In the genomic region with DNA sequence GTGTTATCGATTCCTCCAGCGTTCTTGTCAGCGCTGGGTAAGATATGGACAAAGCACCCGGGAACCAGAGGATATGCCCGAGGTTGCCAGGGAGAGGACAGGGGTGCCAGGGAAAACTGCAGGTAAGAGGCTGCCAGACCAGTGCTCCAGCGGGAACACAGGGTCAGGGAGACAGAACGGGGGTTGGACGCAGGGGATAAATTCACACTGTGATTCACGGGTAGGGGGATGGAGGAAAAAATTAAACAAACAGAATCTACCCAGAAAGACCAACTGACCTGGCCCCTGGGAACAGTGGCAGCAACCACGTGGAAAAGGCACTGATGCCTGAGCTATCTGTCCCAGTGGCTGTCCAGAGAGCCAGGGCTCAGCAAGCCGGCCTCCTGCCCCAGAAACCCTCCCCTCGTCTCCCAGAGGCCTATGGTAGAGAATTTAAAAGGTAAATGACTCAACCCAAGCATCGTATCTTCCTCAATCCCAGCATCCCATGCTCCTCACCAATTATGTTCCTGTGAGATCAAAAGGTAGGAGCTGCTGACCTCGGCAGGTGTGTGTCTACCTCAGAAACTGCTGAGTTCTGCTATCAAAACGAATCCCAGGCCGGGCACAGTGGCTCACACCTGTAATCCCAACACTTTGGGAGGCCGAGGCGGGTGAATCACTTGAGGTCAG, we compare ENCODE assay signal across 12 cellular contexts. TPM values are rescaled to one million over a fixed set of nuclear protein-coding genes. Genes with fewer than 3 reads are reported as not detected.
A peak's percentile ranks its signal among the peaks of the same experiment; 100 is the strongest.
DNase-seq lines count a peak whose midpoint lies in the region; ATAC-seq, FAIRE-seq and TF ChIP-seq lines count a peak whose summit lies in the region.
"Had no signal": no experiment of that assay in that cellular context is flagged by ENCODE, and none has a peak within 500 bp of the region (broad histone marks: within the 10 kb centered on the region; RNA-seq: fewer than 3 reads in every experiment).

No MANE protein-coding gene starts in this region.

- FAIRE-seq in pancreas (lab: Jason Lieb, UNC) = no peak
- FAIRE-seq: GM12892 had no signal

- no peaks in the 10 kb centered on the region for H3K27me3 Mint-ChIP-seq in CD4-positive, CD25-positive, alpha-beta regulatory T cell
- no peaks in the 10 kb centered on the region for H3K27me3 Mint-ChIP-seq in activated CD8-positive, alpha-beta memory T cell treated with anti-CD3 and anti-CD28 coated beads, Interleukin-2, amount 10 ng/mL, durations not matched to agents 7 days and 5 days

- peaks cover 9% of the 10 kb centered on the region for H3K36me3 Mint-ChIP-seq in CD4-positive, CD25-positive, alpha-beta regulatory T cell
- peaks cover 27% of the 10 kb centered on the region for H3K36me3 Mint-ChIP-seq in activated CD8-positive, alpha-beta memory T cell treated with anti-CD3 and anti-CD28 coated beads, Interleukin-2, amount 10 ng/mL, durations not matched to agents 7 days and 5 days

- peaks cover 25% of the 10 kb centered on the region for H3K4me1 ChIP-seq in CD4-positive, CD25-positive, alpha-beta regulatory T cell (ENCODE audit: control insufficient read depth, insufficient read depth, low read length, poor library complexity, severe bottlenecking)
- H3K4me1 ChIP-seq in heart left ventricle = peaks cover 7 to 81% (median 52%) of the 10 kb centered on the region in 12 donors
- peaks cover 31 to 36% (median 32%) of the 10 kb centered on the region in 3 donors for H3K4me1 ChIP-seq in pancreas

- no peak for ATAC-seq in CD4-positive, CD25-positive, alpha-beta regulatory T cell (ENCODE audit: low read depth in 2 of 2)
- ATAC-seq in heart left ventricle (peak; percentile 29 to 45 (median 33)), pancreas (peak; percentile 26 to 45 (median 37)), GM18519 (IDR thresholded peaks at IDR 0.05; ENCODE audit: low FRiP score, unreplicated experiment) (no peak)
- no peak for ATAC-seq in activated CD8-positive, alpha-beta memory T cell treated with anti-CD3 and anti-CD28 coated beads, Interleukin-2, amount 10 ng/mL, durations not matched to agents 7 days and 5 days
- ATAC-seq in activated CD4-positive, CD25-positive, alpha-beta regulatory T cell treated with anti-CD3 and anti-CD28 coated beads, Interleukin-2, amount 50 U/mL, for 24 hours = no peak

- no peak for TF ChIP-seq POLR2A in heart left ventricle (IDR thresholded peaks at IDR 0.05)

- TF ChIP-seq CTCF in VCaP (conservative IDR thresholded peaks at IDR 0.05) (no peak), heart left ventricle (IDR thresholded peaks at IDR 0.05) (no peak), pancreas (IDR thresholded peaks at IDR 0.05) (no peak)

- H3K27ac ChIP-seq in CD4-positive, CD25-positive, alpha-beta regulatory T cell (ENCODE audit: insufficient read depth, low read length, poor library complexity, severe bottlenecking) = no peak overlapping the region
- H3K27ac ChIP-seq in VCaP (peak overlapping the region; percentile 88), heart left ventricle (peak overlapping the region in 7 of 12 donors; percentile 22 to 85 (median 49)), pancreas (peak overlapping the region in 3 of 4 donors; percentile 33 to 42 (median 37))

- H3K4me1 Mint-ChIP-seq in CD4-positive, CD25-positive, alpha-beta regulatory T cell = peaks cover 36 to 90% (median 59%) of the 10 kb centered on the region in 4 donors
- peaks cover 54% of the 10 kb centered on the region for H3K4me1 Mint-ChIP-seq in activated CD8-positive, alpha-beta memory T cell treated with anti-CD3 and anti-CD28 coated beads, Interleukin-2, amount 10 ng/mL, durations not matched to agents 7 days and 5 days

- CTCF ChIA-PET in activated CD8-positive, alpha-beta memory T cell treated with anti-CD3 and anti-CD28 coated beads, Interleukin-2, amount 10 ng/mL, durations not matched to agents 7 days and 5 days (lab: Charles Lee) = no interaction called here

- no peaks in the 10 kb centered on the region for H3K9me3 ChIP-seq in CD4-positive, CD25-positive, alpha-beta regulatory T cell (ENCODE audit: control insufficient read depth in 2 of 2, low read length in 2 of 2)
- H3K9me3 ChIP-seq in heart left ventricle = no peaks in the 10 kb centered on the region
- H3K9me3 ChIP-seq in pancreas = no peaks in the 10 kb centered on the region

- intact Hi-C loops in heart left ventricle (cut with DNase I) = loop anchor here in 1 of 10 donors (5.0 kb wide), 1 partner anchor 40 kb away; no protein-coding TSS in a partner anchor
- intact Hi-C loops in pancreas (cut with DNase I) = no loop called here

- peaks cover 0 to 4% (median 0%) of the 10 kb centered on the region in 7 donors for H3K9me3 Mint-ChIP-seq in CD4-positive, CD25-positive, alpha-beta regulatory T cell
- peaks cover 2% of the 10 kb centered on the region for H3K9me3 Mint-ChIP-seq in activated CD8-positive, alpha-beta memory T cell treated with anti-CD3 and anti-CD28 coated beads, Interleukin-2, amount 10 ng/mL, durations not matched to agents 7 days and 5 days (ENCODE audit: low read depth)
- H3K9me3 Mint-ChIP-seq: HFFc6 had no signal

- H3K27ac Mint-ChIP-seq in CD4-positive, CD25-positive, alpha-beta regulatory T cell = peak overlapping the region; percentile 75 to 92 (median 80)
- no peak overlapping the region for H3K27ac Mint-ChIP-seq in activated CD8-positive, alpha-beta memory T cell treated with anti-CD3 and anti-CD28 coated beads, Interleukin-2, amount 10 ng/mL, durations not matched to agents 7 days and 5 days
- H3K27ac Mint-ChIP-seq: HFFc6 had no signal

- H3K36me3 ChIP-seq in CD4-positive, CD25-positive, alpha-beta regulatory T cell (ENCODE audit: control insufficient read depth, insufficient read depth, low read length) = no peaks in the 10 kb centered on the region
- H3K36me3 ChIP-seq in heart left ventricle = peaks cover 0 to 3% (median 0%) of the 10 kb centered on the region in 9 donors
- no peaks in the 10 kb centered on the region for H3K36me3 ChIP-seq in pancreas

- WGBS in heart left ventricle, 4 donors = 45 to 57% (median 52%) methylated on average over 18 of the region's 18 CpGs
- WGBS in pancreas, 2 donors = 40 to 42% methylated on average over 18 of the region's 18 CpGs

- H3K4me3 ChIP-seq in CD4-positive, CD25-positive, alpha-beta regulatory T cell (ENCODE audit: low read depth, low read length) = no peak overlapping the region
- H3K4me3 ChIP-seq in heart left ventricle (peak overlapping the region in 10 of 12 donors; percentile 1 to 40 (median 17)), pancreas (no peak overlapping the region)

- DNase-seq in CD4-positive, CD25-positive, alpha-beta regulatory T cell = no peak
- DNase-seq in heart left ventricle (no peak), pancreas (no peak)
- no peak for DNase-seq in activated CD8-positive, alpha-beta memory T cell treated with anti-CD3 and anti-CD28 coated beads, Interleukin-2, amount 10 ng/mL, durations not matched to agents 7 days and 5 days
- DNase-seq in central memory CD4-positive, alpha-beta T cell = no peak
- DNase-seq: activated CD4-positive, alpha-beta T cell treated with anti-CD3 and anti-CD28 coated beads for 4 hours; HFFc6; NCI-H446 had no signal

- H3K27me3 ChIP-seq in CD4-positive, CD25-positive, alpha-beta regulatory T cell (ENCODE audit: control insufficient read depth, insufficient read depth, low read length) = no peaks in the 10 kb centered on the region
- H3K27me3 ChIP-seq in heart left ventricle = no peaks in the 10 kb centered on the region
- H3K27me3 ChIP-seq in pancreas = no peaks in the 10 kb centered on the region

- H3K4me3 Mint-ChIP-seq in CD4-positive, CD25-positive, alpha-beta regulatory T cell = peak overlapping the region in 1 of 4 donors; percentile 30
- no peak overlapping the region for H3K4me3 Mint-ChIP-seq in activated CD8-positive, alpha-beta memory T cell treated with anti-CD3 and anti-CD28 coated beads, Interleukin-2, amount 10 ng/mL, durations not matched to agents 7 days and 5 days
- H3K4me3 Mint-ChIP-seq: HFFc6 had no signal

RNA-seq across cellular contexts. Expression of a gene that starts 49.4 kb away (rescaled TPM):
- total RNA-seq in CD4-positive, CD25-positive, alpha-beta regulatory T cell = 203 TPM
- 100 to 1,000 TPM; 108 to 126 (median 110) TPM for polyA plus RNA-seq in CD4-positive, CD25-positive, alpha-beta regulatory T cell
- total RNA-seq in heart left ventricle = 100 to 1,000 TPM; 102 to 161 (median 113) TPM
- polyA plus RNA-seq in heart left ventricle = 10 to 100 TPM; 24.4 to 35.3 TPM
- total RNA-seq in pancreas = 10 to 100 TPM; 28.3 to 58.0 (median 34.7) TPM
- polyA plus RNA-seq in pancreas = 1 to 10 TPM; 8.8 TPM
- total RNA-seq in activated CD8-positive, alpha-beta memory T cell treated with anti-CD3 and anti-CD28 coated beads, Interleukin-2, amount 10 ng/mL, durations not matched to agents 7 days and 5 days = 100 to 1,000 TPM in 1 of 2 experiments, 10 to 100 TPM in 1; 85.6 to 103 TPM

Comparison
In these comparisons a context has a peak if more than half of its experiments do, and no peak if none do; other contexts are left out.
1. ATAC-seq: peak in heart left ventricle (4 of 4) and pancreas (4 of 4); none in CD4-positive, CD25-positive, alpha-beta regulatory T cell (0 of 2), GM18519 (single experiment), activated CD8-positive, alpha-beta memory T cell treated with anti-CD3 and anti-CD28 coated beads, Interleukin-2, amount 10 ng/mL, durations not matched to agents 7 days and 5 days (single experiment) and activated CD4-positive, CD25-positive, alpha-beta regulatory T cell treated with anti-CD3 and anti-CD28 coated beads, Interleukin-2, amount 50 U/mL, for 24 hours (0 of 2).
2. H3K4me3 ChIP-seq: peak in heart left ventricle (10 of 12); none in CD4-positive, CD25-positive, alpha-beta regulatory T cell (single experiment) and pancreas (0 of 4).